ENCODE assay signal across 1 cellular context in genomic region chr19:19033426-19034203, GRCh38.
A peak's percentile ranks its signal among the peaks of the same experiment; 100 is the strongest.
TF ChIP-seq lines count a peak whose summit lies in the region.

ARMC6 (plus strand) TSS chr19:19033603; CDS start chr19:19034210, 607 bp downstream.
SUGP2 (minus strand) TSS chr19:19033517; CDS start chr19:19031071, 2,446 bp downstream.

TF ChIP-seq in K562, 482 proteins besides CTCF, POLR2A, EP300 and RAD21 (continued from another document and continues in another):
- TF ChIP-seq RBM22 (IDR thresholded peaks at IDR 0.05; ENCODE audit: low read depth, low read length, poor library complexity, severe bottlenecking) (no peak), PTTG1 (tag; IDR thresholded peaks at IDR 0.05; ENCODE audit: low read depth) (no peak), ARID1B (IDR thresholded peaks at IDR 0.05) (no peak), NR2C2 (CRISPR knock-in tag; IDR thresholded peaks at IDR 0.05) (no peak), NR2C2 (tag; IDR thresholded peaks at IDR 0.05) (no peak), MTA3 (IDR thresholded peaks at IDR 0.05; ENCODE audit: borderline replicate concordance) (peak; percentile 98), RBM14 (IDR thresholded peaks at IDR 0.05; ENCODE audit: borderline replicate concordance, insufficient read depth, low read depth, low read length) (0 out of 2 replicates have a peak, but pooled peaks have one; percentile 69), DACH1 (IDR thresholded peaks at IDR 0.05; ENCODE audit: partially characterized antibody) (no peak), NR1H2 (CRISPR knock-in tag; IDR thresholded peaks at IDR 0.05) (no peak), ETV5 (CRISPR knock-in tag; IDR thresholded peaks at IDR 0.05; ENCODE audit: low read depth) (peak; percentile 60), HDGF (IDR thresholded peaks at IDR 0.05) (no peak), BDP1 (IDR thresholded peaks at IDR 0.05; ENCODE audit: insufficient read depth, insufficient read length) (no peak), HOXB6 (CRISPR knock-in tag; IDR thresholded peaks at IDR 0.05; ENCODE audit: borderline replicate concordance) (no peak), MEIS2 (IDR thresholded peaks at IDR 0.05; ENCODE audit: partially characterized antibody) (peak; percentile 100), ETV6 (IDR thresholded peaks at IDR 0.05; ENCODE audit: borderline replicate concordance in 1 of 2, low read depth in 2 of 2, low read length in 1 of 2) (no peak), ETV6 (CRISPR knock-in tag; IDR thresholded peaks at IDR 0.05; ENCODE audit: borderline replicate concordance) (no peak), ARNT (IDR thresholded peaks at IDR 0.05) (no peak), MIER1 (IDR thresholded peaks at IDR 0.05; ENCODE audit: low read depth) (peak; percentile 52; the same call in 1 of the 2 replicates), ZNF76 (CRISPR knock-in tag; IDR thresholded peaks at IDR 0.05; ENCODE audit: borderline replicate concordance) (no peak), HSF4 (CRISPR knock-in tag; IDR thresholded peaks at IDR 0.05; ENCODE audit: borderline replicate concordance) (no peak), ZNF444 (CRISPR knock-in tag; IDR thresholded peaks at IDR 0.05) (no peak), DIDO1 (tag; IDR thresholded peaks at IDR 0.05; ENCODE audit: low read depth) (0 out of 2 replicates have a peak, but pooled peaks have one; percentile 52), TRIM28 (IDR thresholded peaks at IDR 0.05) (no peak), ZNF445 (CRISPR knock-in tag; IDR thresholded peaks at IDR 0.05; ENCODE audit: low read depth) (no peak), FOSL1 (tag; conservative IDR thresholded peaks at IDR 0.05) (no peak), SNIP1 (IDR thresholded peaks at IDR 0.05; ENCODE audit: low read depth) (no peak), ZNF324 (CRISPR knock-in tag; IDR thresholded peaks at IDR 0.05) (no peak), ATF3 (IDR thresholded peaks at IDR 0.05) (no peak), ATF3 (CRISPR knock-in tag; conservative IDR thresholded peaks at IDR 0.05) (0 out of 2 replicates have a peak, but pooled peaks have one; percentile 39), GABPA (tag; conservative IDR thresholded peaks at IDR 0.05; ENCODE audit: low read depth) (peak; percentile 55), RBBP5 (IDR thresholded peaks at IDR 0.05; ENCODE audit: borderline replicate concordance, insufficient read depth, low read length, poor library complexity, severe bottlenecking) (peak; percentile 32), FOXK2 (conservative IDR thresholded peaks at IDR 0.05 in 1 of 2, IDR thresholded peaks at IDR 0.05 in 1 of 2; ENCODE audit: low read depth in 2 of 2) (peak; percentile 25 to 52), XRCC5 (IDR thresholded peaks at IDR 0.05; ENCODE audit: low read depth, low read length) (no peak; the same call in 1 of the 2 replicates), HNRNPL (IDR thresholded peaks at IDR 0.05; ENCODE audit: low read depth, low read length) (no peak), CGGBP1 (CRISPR knock-in tag; IDR thresholded peaks at IDR 0.05) (0 out of 2 replicates have a peak, but pooled peaks have one; percentile 17), ZNF239 (CRISPR knock-in tag; IDR thresholded peaks at IDR 0.05) (no peak), SIRT6 (IDR thresholded peaks at IDR 0.05; ENCODE audit: low read depth, low read length) (no peak), MTA1 (IDR thresholded peaks at IDR 0.05; ENCODE audit: borderline replicate concordance) (no peak), NFYB (IDR thresholded peaks at IDR 0.05; ENCODE audit: extremely low read depth, insufficient read length) (no peak), SREBF2 (CRISPR knock-in tag; IDR thresholded peaks at IDR 0.05) (no peak), ZNF696 (CRISPR knock-in tag; conservative IDR thresholded peaks at IDR 0.05) (no peak), CHAMP1 (IDR thresholded peaks at IDR 0.05) (no peak), STAG1 (CRISPR knock-in tag; IDR thresholded peaks at IDR 0.05; ENCODE audit: borderline replicate concordance) (no peak), ZNF134 (CRISPR knock-in tag; conservative IDR thresholded peaks at IDR 0.05) (no peak)
- TF ChIP-seq, protein P1, sequence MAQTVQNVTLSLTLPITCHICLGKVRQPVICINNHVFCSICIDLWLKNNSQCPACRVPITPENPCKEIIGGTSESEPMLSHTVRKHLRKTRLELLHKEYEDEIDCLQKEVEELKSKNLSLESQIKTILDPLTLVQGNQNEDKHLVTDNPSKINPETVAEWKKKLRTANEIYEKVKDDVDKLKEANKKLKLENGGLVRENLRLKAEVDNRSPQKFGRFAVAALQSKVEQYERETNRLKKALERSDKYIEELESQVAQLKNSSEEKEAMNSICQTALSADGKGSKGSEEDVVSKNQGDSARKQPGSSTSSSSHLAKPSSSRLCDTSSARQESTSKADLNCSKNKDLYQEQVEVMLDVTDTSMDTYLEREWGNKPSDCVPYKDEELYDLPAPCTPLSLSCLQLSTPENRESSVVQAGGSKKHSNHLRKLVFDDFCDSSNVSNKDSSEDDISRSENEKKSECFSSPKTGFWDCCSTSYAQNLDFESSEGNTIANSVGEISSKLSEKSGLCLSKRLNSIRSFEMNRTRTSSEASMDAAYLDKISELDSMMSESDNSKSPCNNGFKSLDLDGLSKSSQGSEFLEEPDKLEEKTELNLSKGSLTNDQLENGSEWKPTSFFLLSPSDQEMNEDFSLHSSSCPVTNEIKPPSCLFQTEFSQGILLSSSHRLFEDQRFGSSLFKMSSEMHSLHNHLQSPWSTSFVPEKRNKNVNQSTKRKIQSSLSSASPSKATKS (CRISPR knock-in tag; IDR thresholded peaks at IDR 0.05), result no peak
- TF ChIP-seq, protein P2, sequence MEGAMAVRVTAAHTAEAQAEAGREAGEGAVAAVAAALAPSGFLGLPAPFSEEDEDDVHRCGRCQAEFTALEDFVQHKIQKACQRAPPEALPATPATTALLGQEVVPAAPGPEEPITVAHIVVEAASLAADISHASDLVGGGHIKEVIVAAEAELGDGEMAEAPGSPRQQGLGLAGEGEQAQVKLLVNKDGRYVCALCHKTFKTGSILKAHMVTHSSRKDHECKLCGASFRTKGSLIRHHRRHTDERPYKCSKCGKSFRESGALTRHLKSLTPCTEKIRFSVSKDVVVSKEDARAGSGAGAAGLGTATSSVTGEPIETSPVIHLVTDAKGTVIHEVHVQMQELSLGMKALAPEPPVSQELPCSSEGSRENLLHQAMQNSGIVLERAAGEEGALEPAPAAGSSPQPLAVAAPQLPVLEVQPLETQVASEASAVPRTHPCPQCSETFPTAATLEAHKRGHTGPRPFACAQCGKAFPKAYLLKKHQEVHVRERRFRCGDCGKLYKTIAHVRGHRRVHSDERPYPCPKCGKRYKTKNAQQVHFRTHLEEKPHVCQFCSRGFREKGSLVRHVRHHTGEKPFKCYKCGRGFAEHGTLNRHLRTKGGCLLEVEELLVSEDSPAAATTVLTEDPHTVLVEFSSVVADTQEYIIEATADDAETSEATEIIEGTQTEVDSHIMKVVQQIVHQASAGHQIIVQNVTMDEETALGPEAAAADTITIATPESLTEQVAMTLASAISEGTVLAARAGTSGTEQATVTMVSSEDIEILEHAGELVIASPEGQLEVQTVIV (CRISPR knock-in tag; IDR thresholded peaks at IDR 0.05; ENCODE audit: borderline replicate concordance), result no peak
- TF ChIP-seq, protein P3, sequence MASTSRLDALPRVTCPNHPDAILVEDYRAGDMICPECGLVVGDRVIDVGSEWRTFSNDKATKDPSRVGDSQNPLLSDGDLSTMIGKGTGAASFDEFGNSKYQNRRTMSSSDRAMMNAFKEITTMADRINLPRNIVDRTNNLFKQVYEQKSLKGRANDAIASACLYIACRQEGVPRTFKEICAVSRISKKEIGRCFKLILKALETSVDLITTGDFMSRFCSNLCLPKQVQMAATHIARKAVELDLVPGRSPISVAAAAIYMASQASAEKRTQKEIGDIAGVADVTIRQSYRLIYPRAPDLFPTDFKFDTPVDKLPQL (IDR thresholded peaks at IDR 0.05; ENCODE audit: extremely low read depth, insufficient read length), result no peak
- TF ChIP-seq, protein P4, sequence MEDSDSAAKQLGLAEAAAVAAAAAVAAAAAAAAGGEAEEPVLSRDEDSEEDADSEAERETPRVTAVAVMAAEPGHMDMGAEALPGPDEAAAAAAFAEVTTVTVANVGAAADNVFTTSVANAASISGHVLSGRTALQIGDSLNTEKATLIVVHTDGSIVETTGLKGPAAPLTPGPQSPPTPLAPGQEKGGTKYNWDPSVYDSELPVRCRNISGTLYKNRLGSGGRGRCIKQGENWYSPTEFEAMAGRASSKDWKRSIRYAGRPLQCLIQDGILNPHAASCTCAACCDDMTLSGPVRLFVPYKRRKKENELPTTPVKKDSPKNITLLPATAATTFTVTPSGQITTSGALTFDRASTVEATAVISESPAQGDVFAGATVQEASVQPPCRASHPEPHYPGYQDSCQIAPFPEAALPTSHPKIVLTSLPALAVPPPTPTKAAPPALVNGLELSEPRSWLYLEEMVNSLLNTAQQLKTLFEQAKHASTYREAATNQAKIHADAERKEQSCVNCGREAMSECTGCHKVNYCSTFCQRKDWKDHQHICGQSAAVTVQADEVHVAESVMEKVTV (CRISPR knock-in tag; IDR thresholded peaks at IDR 0.05), result no peak
- TF ChIP-seq, protein P5, sequence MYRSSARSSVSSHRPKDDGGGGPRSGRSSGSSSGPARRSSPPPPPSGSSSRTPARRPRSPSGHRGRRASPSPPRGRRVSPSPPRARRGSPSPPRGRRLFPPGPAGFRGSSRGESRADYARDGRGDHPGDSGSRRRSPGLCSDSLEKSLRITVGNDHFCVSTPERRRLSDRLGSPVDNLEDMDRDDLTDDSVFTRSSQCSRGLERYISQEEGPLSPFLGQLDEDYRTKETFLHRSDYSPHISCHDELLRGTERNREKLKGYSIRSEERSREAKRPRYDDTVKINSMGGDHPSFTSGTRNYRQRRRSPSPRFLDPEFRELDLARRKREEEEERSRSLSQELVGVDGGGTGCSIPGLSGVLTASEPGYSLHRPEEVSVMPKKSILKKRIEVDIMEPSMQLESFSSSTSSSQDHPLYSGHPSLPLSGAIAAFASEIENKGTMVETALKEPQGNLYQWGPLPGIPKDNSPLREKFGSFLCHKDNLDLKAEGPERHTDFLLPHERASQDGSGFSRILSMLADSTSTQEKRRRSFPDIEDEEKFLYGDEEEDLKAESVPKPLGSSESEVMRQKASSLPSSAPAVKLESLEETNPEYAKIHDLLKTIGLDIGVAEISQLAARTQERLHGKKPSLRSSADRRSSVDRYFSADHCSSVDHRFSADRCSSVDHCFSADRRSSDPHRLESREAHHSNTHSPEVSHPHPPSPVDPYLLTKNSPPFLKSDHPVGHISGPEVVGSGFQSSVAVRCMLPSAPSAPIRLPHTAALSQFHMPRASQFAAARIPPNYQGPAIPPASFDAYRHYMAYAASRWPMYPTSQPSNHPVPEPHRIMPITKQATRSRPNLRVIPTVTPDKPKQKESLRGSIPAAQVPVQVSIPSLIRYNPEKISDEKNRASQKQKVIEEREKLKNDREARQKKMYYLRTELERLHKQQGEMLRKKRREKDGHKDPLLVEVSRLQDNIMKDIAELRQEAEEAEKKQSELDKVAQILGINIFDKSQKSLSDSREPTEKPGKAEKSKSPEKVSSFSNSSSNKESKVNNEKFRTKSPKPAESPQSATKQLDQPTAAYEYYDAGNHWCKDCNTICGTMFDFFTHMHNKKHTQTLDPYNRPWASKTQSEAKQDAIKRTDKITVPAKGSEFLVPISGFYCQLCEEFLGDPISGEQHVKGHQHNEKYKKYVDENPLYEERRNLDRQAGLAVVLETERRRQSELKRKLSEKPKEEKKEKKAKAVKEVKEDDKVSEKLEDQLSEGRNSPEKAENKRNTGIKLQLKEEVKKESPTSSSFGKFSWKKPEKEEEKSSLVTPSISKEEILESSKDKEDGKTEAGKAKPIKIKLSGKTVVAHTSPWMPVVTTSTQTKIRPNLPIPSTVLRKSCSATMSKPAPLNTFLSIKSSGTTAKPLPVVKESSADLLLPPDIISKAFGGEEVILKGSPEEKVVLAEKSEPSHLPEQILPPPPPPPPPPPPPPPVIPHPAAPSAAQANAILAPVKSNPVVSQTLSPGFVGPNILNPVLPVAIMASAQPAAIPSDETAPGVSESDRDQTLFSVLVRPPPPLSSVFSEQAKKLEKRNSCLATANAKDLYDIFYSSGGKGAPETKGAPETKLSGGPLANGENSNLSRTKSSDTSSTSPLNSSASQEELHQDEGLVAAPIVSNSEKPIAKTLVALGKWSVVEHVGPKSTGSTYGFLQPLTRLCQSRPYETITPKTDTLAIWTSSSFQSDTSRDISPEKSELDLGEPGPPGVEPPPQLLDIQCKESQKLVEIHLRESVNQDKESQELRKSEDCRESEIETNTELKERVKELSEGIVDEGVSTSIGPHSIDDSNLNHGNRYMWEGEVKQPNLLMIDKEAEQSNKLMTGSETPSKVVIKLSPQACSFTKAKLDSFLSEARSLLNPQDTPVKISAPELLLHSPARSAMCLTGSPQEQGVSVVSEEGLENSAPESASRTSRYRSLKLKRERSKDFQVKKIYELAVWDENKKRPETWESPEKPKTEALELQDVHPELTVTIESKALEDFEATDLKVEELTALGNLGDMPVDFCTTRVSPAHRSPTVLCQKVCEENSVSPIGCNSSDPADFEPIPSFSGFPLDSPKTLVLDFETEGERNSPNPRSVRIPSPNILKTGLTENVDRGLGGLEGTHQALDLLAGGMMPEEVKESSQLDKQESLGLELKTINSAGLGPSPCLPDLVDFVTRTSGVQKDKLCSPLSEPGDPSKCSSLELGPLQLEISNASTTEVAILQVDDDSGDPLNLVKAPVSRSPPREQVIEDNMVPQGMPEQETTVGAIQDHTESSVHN (IDR thresholded peaks at IDR 0.05; ENCODE audit: borderline replicate concordance in 1 of 2, low read depth in 1 of 2), result no peak
